ENCODE assay signal across 9 cellular contexts in genomic region chr10:75108684-75109458, GRCh38. TPM values are rescaled to one million over a fixed set of nuclear protein-coding genes. Genes with fewer than 3 reads are reported as not detected.
A peak's percentile ranks its signal among the peaks of the same experiment; 100 is the strongest.
DNase-seq lines count a peak whose midpoint lies in the region; ATAC-seq and TF ChIP-seq lines count a peak whose summit lies in the region.
"Had no signal": no experiment of that assay in that cellular context is flagged by ENCODE, and none has a peak within 500 bp of the region (broad histone marks: within the 10 kb centered on the region; RNA-seq: fewer than 3 reads in every experiment).

No MANE protein-coding gene starts in this region.

- intact Hi-C loops in Caco-2 (cut with micrococcal nuclease; ENCODE audit: unreplicated experiment), result no loop called here
- intact Hi-C loops in lower lobe of right lung (cut with DNase I), result no loop called here

- H3K36me3 ChIP-seq in Caco-2 (ENCODE audit: control insufficient read depth, insufficient read depth, low read length), result no peaks in the 10 kb centered on the region
- H3K36me3 ChIP-seq in lower lobe of right lung, result no peaks in the 10 kb centered on the region

- H3K27me3 ChIP-seq in Caco-2 (replicated peaks; ENCODE audit: control insufficient read depth, insufficient read depth, low read length), result no peaks in the 10 kb centered on the region
- no peaks in the 10 kb centered on the region for H3K27me3 ChIP-seq in lower lobe of right lung (ENCODE audit: low read depth)

- DNase-seq in Caco-2 (peak; percentile 68 to 70), HK-2 (ENCODE audit: unreplicated experiment) (peak; percentile 47), astrocyte of the cerebellum (ENCODE audit: low read depth) (no peak), lower lobe of right lung (no peak), NCI-H1105 treated with DMSO at 0.1 percent for 48 hours (lab: John Stamatoyannopoulos, UW) (no peak), T-helper 9 cell (no peak), left lobe of liver (ENCODE audit: low spot score) (no peak)
- no peak for DNase-seq in activated naive CD4-positive, alpha-beta T cell treated with anti-CD3 and anti-CD28 coated beads, Interleukin-2, amount 50 U/mL, for 16 hours

- H3K27me3 Mint-ChIP-seq in Caco-2 (ENCODE audit: insufficient read depth, unreplicated experiment), result no peaks in the 10 kb centered on the region

- H3K9me3 ChIP-seq in Caco-2, result no peaks in the 10 kb centered on the region
- H3K9me3 ChIP-seq in lower lobe of right lung, result no peaks in the 10 kb centered on the region

- H3K4me3 Mint-ChIP-seq in Caco-2 (ENCODE audit: unreplicated experiment), result peak overlapping the region; percentile 88

- no peak overlapping the region for H3K4me3 ChIP-seq in Caco-2 (ENCODE audit: low read depth, low read length)
- H3K4me3 ChIP-seq in astrocyte of the cerebellum (ENCODE audit: low read depth, low read length), result no peak overlapping the region
- H3K4me3 ChIP-seq in lower lobe of right lung, result no peak overlapping the region
- H3K4me3 ChIP-seq: SK-N-MC had no signal

- CTCF ChIA-PET in Caco-2 (lab: Charles Lee), result interaction anchor here (0.6 kb wide), 1 partner anchor 373 kb away, joined by 4 read pairs; no protein-coding TSS in a partner anchor

- TF ChIP-seq CTCF in Caco-2 (IDR thresholded peaks at IDR 0.05; ENCODE audit: insufficient read depth in 1 of 2, low read depth in 1 of 2, low read length in 1 of 2, severe bottlenecking in 1 of 2, unreplicated experiment in 1 of 2) (peak; percentile 68 to 75), astrocyte of the cerebellum (IDR thresholded peaks at IDR 0.05; ENCODE audit: low read depth, low read length, missing control alignments) (peak; percentile 69), lower lobe of right lung (IDR thresholded peaks at IDR 0.05) (peak; percentile 45)

- no peak overlapping the region for H3K27ac ChIP-seq in lower lobe of right lung
- H3K27ac ChIP-seq: SK-N-MC had no signal

- peaks cover 31% of the 10 kb centered on the region for H3K4me1 Mint-ChIP-seq in Caco-2 (ENCODE audit: low read depth, unreplicated experiment)

- H3K4me1 ChIP-seq in Caco-2 (peaks cover 31% of the 10 kb centered on the region), lower lobe of right lung (peaks cover 23% of the 10 kb centered on the region)

- POLR2A ChIA-PET in Caco-2 (lab: Charles Lee), result interaction anchor here (0.5 kb wide), 1 partner anchor 928 kb away, joined by 8 read pairs; no protein-coding TSS in a partner anchor

- in situ Hi-C loops in astrocyte of the cerebellum (cut with HindIII; ENCODE audit: low sequenced_read_pairs), result no loop called here

- peaks cover 12% of the 10 kb centered on the region for H3K36me3 Mint-ChIP-seq in Caco-2 (ENCODE audit: insufficient read depth, unreplicated experiment)

- no peak for ATAC-seq in lower lobe of right lung
- no peak for ATAC-seq in left lobe of liver

- peak overlapping the region; percentile 92 for H3K27ac Mint-ChIP-seq in Caco-2 (ENCODE audit: unreplicated experiment)

- H3K9me3 Mint-ChIP-seq in Caco-2 (ENCODE audit: unreplicated experiment), result no peaks in the 10 kb centered on the region

- no TSS peak for BruUV-seq in Caco-2 (replicated peaks; lab: Mats Ljungman, UMichigan)

RNA-seq across cellular contexts. Expression of gene SAMD8, which starts 2.6 kb away (rescaled TPM):
- 25.2 and 26.9 TPM in 2 replicates for total RNA-seq in Caco-2 (2022)
- 21.7 TPM for total RNA-seq in lower lobe of right lung
- total RNA-seq in left lobe of liver, result 5.7 TPM

Comparison
In these comparisons a context has a peak if more than half of its experiments do, and no peak if none do; other contexts are left out.
1. DNase-seq: peak in Caco-2 (2 of 2) and HK-2 (single experiment); none in astrocyte of the cerebellum (single experiment), lower lobe of right lung (single experiment), NCI-H1105 treated with DMSO at 0.1 percent for 48 hours (single experiment), T-helper 9 cell (single experiment), left lobe of liver (single experiment) and activated naive CD4-positive, alpha-beta T cell treated with anti-CD3 and anti-CD28 coated beads, Interleukin-2, amount 50 U/mL, for 16 hours (single experiment).
2. Peak in every context shown above with its lines, with median percentiles within 50 percentile points of each other: CTCF ChIP-seq.